9 cellular contexts compared by ENCODE assay signal in the genomic region with DNA sequence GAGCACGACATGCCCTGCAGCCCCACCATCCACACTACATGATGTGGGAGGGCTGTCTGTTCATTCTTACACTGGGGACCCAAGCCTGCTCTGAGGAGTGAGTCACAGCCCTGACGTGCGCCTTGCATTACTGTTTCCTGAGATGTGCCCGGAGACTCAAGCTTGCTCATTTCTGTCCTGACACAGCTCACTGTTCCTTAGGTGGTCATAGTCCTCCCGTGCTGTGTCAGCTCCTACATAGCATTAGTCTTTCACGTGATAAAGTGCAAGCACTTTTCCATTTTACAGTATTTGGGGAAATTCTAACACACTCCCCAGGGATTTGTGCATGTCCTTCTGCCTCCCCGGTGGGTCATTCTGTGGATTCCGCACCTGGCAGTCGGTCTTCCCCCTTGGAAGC. TPM values are rescaled to one million over a fixed set of nuclear protein-coding genes. Genes with fewer than 3 reads are reported as not detected.
A peak's percentile ranks its signal among the peaks of the same experiment; 100 is the strongest.
DNase-seq lines count a peak whose midpoint lies in the region; ATAC-seq and TF ChIP-seq lines count a peak whose summit lies in the region.
"Had no signal": no experiment of that assay in that cellular context is flagged by ENCODE, and none has a peak within 500 bp of the region (broad histone marks: within the 10 kb centered on the region; RNA-seq: fewer than 3 reads in every experiment).

No MANE protein-coding gene starts in this region.

- H3K36me3 Mint-ChIP-seq in WTC11 = no peaks in the 10 kb centered on the region

- ATAC-seq in GM18909 (IDR thresholded peaks at IDR 0.05; ENCODE audit: poor library complexity, unreplicated experiment) (peak; percentile 64), HG03064 (IDR thresholded peaks at IDR 0.05; ENCODE audit: low read depth, unreplicated experiment) (peak; percentile 58), WTC11 (no peak)

- TF ChIP-seq POLR2A in erythroblast (IDR thresholded peaks at IDR 0.05; ENCODE audit: low read length) = no peak

- CTCF ChIA-PET in WTC11 (lab: Charles Lee) = no interaction called here

- TF ChIP-seq CTCF in AG10803 (conservative IDR thresholded peaks at IDR 0.05; ENCODE audit: low read length) (no peak), WTC11 (IDR thresholded peaks at IDR 0.05) (no peak)

- no peaks in the 10 kb centered on the region for H3K9me3 Mint-ChIP-seq in WTC11

- H3K27ac Mint-ChIP-seq in WTC11 = no peak overlapping the region; the same call in 1 of the 2 replicates

- peaks cover 13% of the 10 kb centered on the region for H3K4me1 Mint-ChIP-seq in WTC11

- H3K27me3 Mint-ChIP-seq in WTC11 (ENCODE audit: low read depth) = peaks cover 7% of the 10 kb centered on the region

- no peak overlapping the region for H3K4me3 ChIP-seq in AG10803 (ENCODE audit: low read length)

- no peak overlapping the region for H3K4me3 Mint-ChIP-seq in WTC11

- POLR2A ChIA-PET in WTC11 (lab: Charles Lee) = no interaction called here

- DNase-seq in AG10803 (ENCODE audit: low read depth) (peak; percentile 45), astrocyte of the hippocampus (ENCODE audit: low read depth, low spot score) (peak; percentile 90), Ammon's horn (ENCODE audit: low spot score) (no peak), erythroblast (lab: John Stamatoyannopoulos, UW) (no peak), WTC11 (ENCODE audit: low spot score) (no peak)
- DNase-seq in NK-92 treated with Interleukin-12 subunit alpha and Interleukin-12 subunit beta, amount 100 ng/mL, for 24 hours (lab: John Stamatoyannopoulos, UW) = no peak

TF ChIP-seq in WTC11, 78 proteins besides CTCF, POLR2A, EP300 and RAD21:
- TF ChIP-seq FOXJ3 (CRISPR knock-in tag; IDR thresholded peaks at IDR 0.05; ENCODE audit: borderline replicate concordance) (no peak), SP1 (CRISPR knock-in tag; conservative IDR thresholded peaks at IDR 0.05) (no peak)

RNA-seq across cellular contexts. Expression of gene TRIM43B, which starts 46.2 kb away (rescaled TPM):
- not detected in 3 replicates for total RNA-seq in WTC11 (2021)
- total RNA-seq: urinary bladder had no signal

Comparison
In these comparisons a context has a peak if more than half of its experiments do, and no peak if none do; other contexts are left out.
1. DNase-seq: peak in AG10803 (single experiment) and astrocyte of the hippocampus (single experiment); none in NK-92 treated with Interleukin-12 subunit alpha and Interleukin-12 subunit beta, amount 100 ng/mL, for 24 hours (single experiment), Ammon's horn (single experiment), erythroblast (0 of 2) and WTC11 (single experiment).